Comparison of ENCODE assay signal across 9 cellular contexts in genomic region chr3:179046497-179047353, GRCh38. TPM values are rescaled to one million over a fixed set of nuclear protein-coding genes. Genes with fewer than 3 reads are reported as not detected.
A peak's percentile ranks its signal among the peaks of the same experiment; 100 is the strongest.
DNase-seq lines count a peak whose midpoint lies in the region; ATAC-seq and TF ChIP-seq lines count a peak whose summit lies in the region.
"Had no signal": no experiment of that assay in that cellular context is flagged by ENCODE, and none has a peak within 500 bp of the region (broad histone marks: within the 10 kb centered on the region; RNA-seq: fewer than 3 reads in every experiment).

No MANE protein-coding gene starts in this region.

- H3K4me3 ChIP-seq in sigmoid colon (no peak overlapping the region), uterus (no peak overlapping the region)

- WGBS in sigmoid colon, 2 donors: 78 to 90% methylated on average over 8 of the region's 8 CpGs

- no peak for TF ChIP-seq EP300 in sigmoid colon (IDR thresholded peaks at IDR 0.05)

- H3K4me1 ChIP-seq in sigmoid colon: peaks cover 0 to 14% (median 4%) of the 10 kb centered on the region in 4 donors
- H3K4me1 ChIP-seq in uterus: no peaks in the 10 kb centered on the region

- H3K36me3 ChIP-seq in sigmoid colon (no peaks in the 10 kb centered on the region), uterus (no peaks in the 10 kb centered on the region)

- no peak for TF ChIP-seq POLR2A in sigmoid colon (IDR thresholded peaks at IDR 0.05)
- TF ChIP-seq POLR2A in uterus (IDR thresholded peaks at IDR 0.05): no peak

- no peaks in the 10 kb centered on the region for H3K9me3 ChIP-seq in sigmoid colon
- no peaks in the 10 kb centered on the region for H3K9me3 ChIP-seq in uterus

- no peaks in the 10 kb centered on the region for H3K27me3 ChIP-seq in sigmoid colon
- H3K27me3 ChIP-seq in uterus: no peaks in the 10 kb centered on the region

- ATAC-seq in GM18508 (IDR thresholded peaks at IDR 0.05; ENCODE audit: insufficient read depth, unreplicated experiment) (peak; percentile 72), GM21723 (IDR thresholded peaks at IDR 0.05; ENCODE audit: unreplicated experiment) (peak; percentile 88)

- intact Hi-C loops in sigmoid colon (cut with DNase I) (no loop called here), uterus (cut with DNase I; ENCODE audit: low total_unique reads) (no loop called here)

- no peak for TF ChIP-seq CTCF in sigmoid colon (IDR thresholded peaks at IDR 0.05)
- no peak for TF ChIP-seq CTCF in uterus (IDR thresholded peaks at IDR 0.05)

- DNase-seq in HT1080 (ENCODE audit: low read depth): peak; percentile 42
- peak; percentile 99 for DNase-seq in myocyte (ENCODE audit: low read depth)
- no peak for DNase-seq in sigmoid colon
- DNase-seq in stimulated activated CD4-positive, alpha-beta T cell treated with anti-CD3 and anti-CD28 coated beads, Interleukin-4, amount 100 ng/mL, for 24 hours: no peak
- DNase-seq in uterus: no peak
- no peak for DNase-seq in Kasumi-1 (lab: John Stamatoyannopoulos, UW)

- H3K27ac ChIP-seq in sigmoid colon (no peak overlapping the region), uterus (no peak overlapping the region)
- H3K27ac ChIP-seq: KMS-11 had no signal

RNA-seq across cellular contexts. Expression of gene ZMAT3, which starts 24.9 kb away (rescaled TPM):
- total RNA-seq in HT1080 (2014; rRNA removed; shearing (Covaris generic)): 16.6 and 17.0 TPM in 2 replicates
- polyA plus RNA-seq in HT1080 (2015; cell fraction: cytosol; rRNA removed): 43.8 and 59.4 TPM in 2 replicates
- polyA plus RNA-seq in HT1080 (2015; cell fraction: nucleus; rRNA removed): 33.2 and 37.0 TPM in 2 replicates
- total RNA-seq in myocyte (57.7 and 86.1 TPM in 2 replicates), sigmoid colon (10 to 100 TPM; 12.4 to 16.9 (median 14.7) TPM), uterus (10 to 100 TPM in 3 of 4 donors, 1 to 10 TPM in 1; 9.4 to 24.4 (median 13.9) TPM)
- polyA plus RNA-seq in myocyte (2012): 51.7 TPM
- 1 to 10 TPM; 2.4 to 3.8 (median 3.0) TPM for polyA plus RNA-seq in sigmoid colon

Comparison
In these comparisons a context has a peak if more than half of its experiments do, and no peak if none do; other contexts are left out.
1. DNase-seq: peak in HT1080 (single experiment) and myocyte (single experiment); none in sigmoid colon (single experiment), stimulated activated CD4-positive, alpha-beta T cell treated with anti-CD3 and anti-CD28 coated beads, Interleukin-4, amount 100 ng/mL, for 24 hours (single experiment), uterus (0 of 2) and Kasumi-1 (0 of 2).